In the genomic region with DNA sequence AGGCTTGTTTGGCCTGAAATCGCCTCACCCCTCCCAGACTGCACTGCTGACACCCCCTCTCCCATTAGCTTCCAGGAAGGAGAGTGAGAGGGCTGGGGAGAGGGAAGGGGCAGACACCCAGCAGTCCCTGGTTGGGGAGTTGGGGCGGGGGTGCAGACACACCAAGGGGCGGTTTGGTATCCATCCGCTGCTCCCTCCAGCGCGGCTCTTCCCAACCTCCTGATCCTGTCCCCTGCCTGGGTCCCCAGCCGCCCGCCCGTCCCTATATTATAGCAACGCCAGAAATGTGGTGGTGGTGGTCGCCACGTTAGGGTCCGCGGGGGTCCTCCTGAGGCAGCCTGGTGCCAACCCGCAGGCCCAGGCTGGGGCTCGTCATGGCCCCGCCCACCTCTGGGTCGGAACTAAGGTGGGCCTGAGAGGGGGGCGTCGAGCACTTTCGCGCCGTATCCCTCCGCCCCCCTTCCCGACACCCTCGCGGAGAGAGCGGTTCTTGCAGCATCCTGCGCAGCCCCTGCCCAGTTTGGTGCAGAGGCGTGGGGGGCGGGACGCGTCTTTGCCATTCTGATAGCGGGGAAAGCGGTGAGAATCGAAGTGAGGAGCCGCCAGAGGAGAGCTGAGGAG, we compare ENCODE assay signal across 8 cellular contexts.
DNase-seq lines count a peak whose midpoint lies in the region; FAIRE-seq and TF ChIP-seq lines count a peak whose summit lies in the region.

No MANE protein-coding gene starts in this region.

- no peaks in the 10 kb centered on the region for H3K36me3 ChIP-seq in mucosa of rectum (ENCODE audit: control insufficient read depth in 2 of 2, insufficient read depth in 2 of 2, low read length in 2 of 2)

- TF ChIP-seq CTCF in choroid plexus epithelial cell (conservative IDR thresholded peaks at IDR 0.05; ENCODE audit: low read depth, low read length): no peak

- no peaks in the 10 kb centered on the region for H3K4me1 ChIP-seq in mucosa of rectum (ENCODE audit: control insufficient read depth in 2 of 2, insufficient read depth in 2 of 2, low read length in 2 of 2)

- no peak for FAIRE-seq in GM19239 (lab: Jason Lieb, UNC)

- no peak overlapping the region for H3K27ac ChIP-seq in mucosa of rectum (ENCODE audit: low read depth in 2 of 2, low read length in 2 of 2)

- H3K27me3 ChIP-seq in mucosa of rectum (ENCODE audit: control insufficient read depth in 2 of 2, insufficient read depth in 2 of 2, low read length in 2 of 2): no peaks in the 10 kb centered on the region

- H3K4me3 ChIP-seq in choroid plexus epithelial cell (ENCODE audit: low read depth, low read length) (peak overlapping the region; percentile 64), mucosa of rectum (ENCODE audit: low read length in 2 of 2) (peak overlapping the region; percentile 62 to 65)

- H3K9ac ChIP-seq in mucosa of rectum (ENCODE audit: low read depth in 1 of 2, low read length in 2 of 2): peak overlapping the region in 1 of 2 donors; percentile 56

- DNase-seq in stimulated activated CD4-positive, alpha-beta T cell treated with anti-CD3 and anti-CD28 coated beads, Interleukin-15, amount 100 ng/mL, for 24 hours: peak; percentile 35
- no peak for DNase-seq in stimulated activated CD4-positive, alpha-beta T cell treated with anti-CD3 and anti-CD28 coated beads, Interleukin-12 subunit alpha, Interleukin-12 subunit beta, amount 100 ng/mL, for 4 hours
- DNase-seq in choroid plexus epithelial cell (ENCODE audit: low read depth) (no peak), NCI-H345 (lab: John Stamatoyannopoulos, UW) (no peak), dedifferentiated amniotic fluid mesenchymal stem cell (ENCODE audit: extremely low spot score) (no peak), HuH-7.5 (ENCODE audit: low spot score) (no peak), GM19239 (ENCODE audit: insufficient read length, low spot score) (no peak)

- H3K9me3 ChIP-seq in mucosa of rectum (ENCODE audit: control insufficient read depth in 2 of 2, low read length in 2 of 2): no peaks in the 10 kb centered on the region
